ENCODE assay signal across 11 cellular contexts in genomic region chr3:142853270-142854163, GRCh38. TPM values are rescaled to one million over a fixed set of nuclear protein-coding genes. Genes with fewer than 3 reads are reported as not detected.
DNase-seq lines count a peak whose midpoint lies in the region; ATAC-seq, FAIRE-seq and TF ChIP-seq lines count a peak whose summit lies in the region.
"Had no signal": no experiment of that assay in that cellular context is flagged by ENCODE, and none has a peak within 500 bp of the region (broad histone marks: within the 10 kb centered on the region; RNA-seq: fewer than 3 reads in every experiment).

No MANE protein-coding gene starts in this region.

- in situ Hi-C loops in ACHN (cut with HindIII; ENCODE audit: low pct_ligation_motif_present, low pct_unique_long_range_greater_than_20kb, low sequenced_read_pairs), result no loop called here

- H3K79me2 ChIP-seq in HCT116 (ENCODE audit: insufficient read depth, low read length) (no peaks in the 10 kb centered on the region), hepatocyte (no peaks in the 10 kb centered on the region)

- no peaks in the 10 kb centered on the region for H4K20me1 ChIP-seq in HCT116 (ENCODE audit: insufficient read depth)
- H4K20me1 ChIP-seq in hepatocyte (ENCODE audit: insufficient read depth, poor library complexity, severe bottlenecking), result no peaks in the 10 kb centered on the region
- H4K20me1 ChIP-seq: BLaER1 treated with 17β-estradiol and CSF1 and Interleukin-3, amounts not matched to agents 10 nM and 100 nM had no signal

- CTCF ChIA-PET in HCT116 (lab: Charles Lee), result interaction anchor here (1.0 kb wide), 2 partner anchors 9 to 25 kb away, joined by 4 to 6 read pairs; no protein-coding TSS in a partner anchor

- H3K4me2 ChIP-seq in HCT116 (ENCODE audit: low read length) (peak overlapping the region; percentile 45), hepatocyte (no peak overlapping the region)

- H2AFZ ChIP-seq in HCT116 (ENCODE audit: low read depth, low read length, poor library complexity, severe bottlenecking), result no peak overlapping the region
- no peak overlapping the region for H2AFZ ChIP-seq in hepatocyte

- BruUV-seq in HCT116 (replicated peaks; lab: Mats Ljungman, UMichigan), result no TSS peak

- RAD21 ChIA-PET in HCT116 (lab: Charles Lee; ENCODE audit: low non-redundant PET in 1 of 2, low total read pairs in 2 of 2, uncharacterized antibody in 2 of 2, unreplicated experiment in 2 of 2), result no interaction called here

- peaks cover 17 to 30% of the 10 kb centered on the region in 2 experiments for H3K4me1 ChIP-seq in HCT116 (ENCODE audit: control insufficient read depth in 1 of 2, insufficient read depth in 2 of 2, low read length in 2 of 2)
- peaks cover 50% of the 10 kb centered on the region for H3K4me1 ChIP-seq in adipocyte (ENCODE audit: control insufficient read depth, insufficient read depth, low read length)
- H3K4me1 ChIP-seq in hepatocyte (ENCODE audit: insufficient read depth), result no peaks in the 10 kb centered on the region

- no peak for TF ChIP-seq POLR2A in HCT116 (IDR thresholded peaks at IDR 0.05; ENCODE audit: borderline replicate concordance, extremely low read depth, insufficient read depth, insufficient read length)
- TF ChIP-seq POLR2A in GM12891 (IDR thresholded peaks at IDR 0.05; ENCODE audit: low read depth, low read length), result no peak

- POLR2A ChIA-PET in HCT116 (lab: Charles Lee), result no interaction called here

- no peak overlapping the region for H3K27ac ChIP-seq in HCT116 (ENCODE audit: low read depth, low read length)
- no peak overlapping the region for H3K27ac ChIP-seq in hepatocyte
- no peak overlapping the region for H3K27ac ChIP-seq in dorsolateral prefrontal cortex
- H3K27ac ChIP-seq: BLaER1 treated with 17β-estradiol and CSF1 and Interleukin-3, amounts not matched to agents 10 nM and 100 nM had no signal

- H3K36me3 ChIP-seq in HCT116 (ENCODE audit: control insufficient read depth in 1 of 2, insufficient read depth in 2 of 2, low read length in 2 of 2) (no peaks in the 10 kb centered on the region), adipocyte (ENCODE audit: control insufficient read depth, insufficient read depth, low read length, severe bottlenecking) (no peaks in the 10 kb centered on the region), hepatocyte (replicated peaks; ENCODE audit: insufficient read depth, low read depth) (no peaks in the 10 kb centered on the region)
- H3K36me3 ChIP-seq: BLaER1 treated with 17β-estradiol and CSF1 and Interleukin-3, amounts not matched to agents 10 nM and 100 nM had no signal

- H3K9ac ChIP-seq in HCT116 (ENCODE audit: low read length), result no peak overlapping the region
- peak overlapping the region; percentile 35 for H3K9ac ChIP-seq in adipocyte (ENCODE audit: low read length)
- H3K9ac ChIP-seq: BLaER1 treated with 17β-estradiol and CSF1 and Interleukin-3, amounts not matched to agents 10 nM and 100 nM had no signal

- H3K9me3 ChIP-seq in HCT116 (ENCODE audit: control insufficient read depth in 1 of 2, insufficient read depth in 1 of 2, low read depth in 1 of 2, low read length in 2 of 2) (no peaks in the 10 kb centered on the region), adipocyte (ENCODE audit: control insufficient read depth, low read length) (peaks cover 6% of the 10 kb centered on the region), hepatocyte (ENCODE audit: low read depth) (no peaks in the 10 kb centered on the region)

- DNase-seq in ACHN (peak; percentile 88), HCT116 (ENCODE audit: low read depth, low spot score) (peak; percentile 24), adipocyte (ENCODE audit: low read depth) (peak; percentile 2), hepatocyte (ENCODE audit: low spot score) (peak; percentile 65), GM12891 (ENCODE audit: insufficient read length, low spot score) (no peak), dorsolateral prefrontal cortex (no peak)
- DNase-seq: activated CD4-positive, alpha-beta T cell treated with anti-CD3 and anti-CD28 coated beads for 36 hours; activated naive CD4-positive, alpha-beta T cell treated with anti-CD3 and anti-CD28 coated beads, Interleukin-2, amount 10 ng/mL, durations not matched to agents 7 days and 5 days had no signal

- H3K27me3 ChIP-seq in HCT116 (ENCODE audit: insufficient read depth, low read length) (peaks cover 25% of the 10 kb centered on the region; the same call in 1 of the 2 replicates), adipocyte (replicated peaks; ENCODE audit: control insufficient read depth, insufficient read depth, low read length) (no peaks in the 10 kb centered on the region), hepatocyte (no peaks in the 10 kb centered on the region), dorsolateral prefrontal cortex (no peaks in the 10 kb centered on the region)
- H3K27me3 ChIP-seq: BLaER1 treated with 17β-estradiol and CSF1 and Interleukin-3, amounts not matched to agents 10 nM and 100 nM had no signal

- H3K9me2 ChIP-seq in HCT116 (ENCODE audit: insufficient read depth) (no peaks in the 10 kb centered on the region), hepatocyte (replicated peaks; ENCODE audit: insufficient read depth) (no peaks in the 10 kb centered on the region)

- TF ChIP-seq RAD21 in HCT116 (IDR thresholded peaks at IDR 0.05; ENCODE audit: low read depth), result no peak

- intact Hi-C loops in HCT116 (cut with micrococcal nuclease) (no loop called here), dorsolateral prefrontal cortex (cut with DNase I) (no loop called here)

- WGBS in hepatocyte (ENCODE audit: low lambda C conversion rate, missing lambda C conversion rate), result 62% methylated on average over 10 of the region's 10 CpGs

- ATAC-seq in HCT116 (peak; percentile 18; the same call in 1 of the 2 replicates), GM18858 (IDR thresholded peaks at IDR 0.05; ENCODE audit: unreplicated experiment) (no peak), HG03039 (IDR thresholded peaks at IDR 0.05; ENCODE audit: unreplicated experiment) (no peak)
- ATAC-seq: activated CD4-positive, alpha-beta T cell treated with anti-CD3 and anti-CD28 coated beads for 36 hours had no signal

- no peak overlapping the region for H3K4me3 ChIP-seq in HCT116 (replicated peaks in 1 of 2; ENCODE audit: low read depth in 1 of 2, low read length in 2 of 2)
- peak overlapping the region; percentile 31 for H3K4me3 ChIP-seq in adipocyte (ENCODE audit: low read length)
- no peak overlapping the region for H3K4me3 ChIP-seq in hepatocyte
- H3K4me3 ChIP-seq in dorsolateral prefrontal cortex, result no peak overlapping the region
- H3K4me3 ChIP-seq: BLaER1 treated with 17β-estradiol and CSF1 and Interleukin-3, amounts not matched to agents 10 nM and 100 nM had no signal

- no peak for FAIRE-seq in GM12891 (lab: Jason Lieb, UNC)

- TF ChIP-seq CTCF in HCT116 (IDR thresholded peaks at IDR 0.05 in 2 of 3, conservative IDR thresholded peaks at IDR 0.05 in 1 of 3; ENCODE audit: borderline replicate concordance in 1 of 3, insufficient read depth in 1 of 3, low read depth in 2 of 3, low read length in 2 of 3) (no peak), hepatocyte (IDR thresholded peaks at IDR 0.05; ENCODE audit: poor library complexity) (no peak), dorsolateral prefrontal cortex (IDR thresholded peaks at IDR 0.05 in 54 of 56, conservative IDR thresholded peaks at IDR 0.05 in 2 of 56; ENCODE audit: low read depth in 1 of 56, partially characterized antibody in 56 of 56) (no peak)

TF ChIP-seq in HCT116, 20 proteins besides CTCF, POLR2A, EP300 and RAD21:
- TF ChIP-seq FOSL1 (IDR thresholded peaks at IDR 0.05; ENCODE audit: low read depth) (peak; percentile 59; the same call in 1 of the 2 replicates), EGR1 (IDR thresholded peaks at IDR 0.05; ENCODE audit: low read depth) (no peak), JUND (IDR thresholded peaks at IDR 0.05) (0 out of 2 replicates have a peak, but pooled peaks have one; percentile 28)

TF ChIP-seq in GM12891, 5 proteins besides CTCF, POLR2A, EP300 and RAD21:
- TF ChIP-seq TAF1 (IDR thresholded peaks at IDR 0.05; ENCODE audit: low read depth, low read length), result no peak
- no peak for TF ChIP-seq PAX5 (IDR thresholded peaks at IDR 0.05; ENCODE audit: insufficient read depth, low read length, severe bottlenecking)
- no peak for TF ChIP-seq POLR2AphosphoS5 (IDR thresholded peaks at IDR 0.05; ENCODE audit: low read depth, low read length)
- no peak for TF ChIP-seq SPI1 (IDR thresholded peaks at IDR 0.05; ENCODE audit: low read depth, low read length)
- no peak for TF ChIP-seq POU2F2 (IDR thresholded peaks at IDR 0.05; ENCODE audit: low read depth, low read length)

RNA-seq across cellular contexts. Expression of gene PCOLCE2, which starts 35.4 kb away (rescaled TPM):
- total RNA-seq in HCT116 (2021; ENCODE audit: unreplicated experiment) (4.4 TPM), hepatocyte (10.8 and 11.2 TPM in 2 replicates), dorsolateral prefrontal cortex (1 to 10 TPM in 107 of 120 experiments, under 1 TPM in 10, not detected in 3; 0.56 to 8.1 (median 2.2) TPM)
- 3.7 and 4.8 TPM in 2 replicates for polyA plus RNA-seq in HCT116 (2012)
- polyA plus RNA-seq in hepatocyte, result 5.5 and 9.2 TPM in 2 replicates
- 0.22 TPM for polyA plus RNA-seq in GM12891 (2012; ENCODE audit: low read depth, missing spikeins)

Comparison
In these comparisons a context has a peak if more than half of its experiments do, and no peak if none do; other contexts are left out.
1. DNase-seq: peak in ACHN (single experiment), HCT116 (single experiment), adipocyte (single experiment) and hepatocyte (single experiment); none in GM12891 (single experiment) and dorsolateral prefrontal cortex (0 of 10).